8 cellular contexts compared by ENCODE assay signal in genomic region chr3:6799264-6799915, GRCh38.
DNase-seq lines count a peak whose midpoint lies in the region; TF ChIP-seq lines count a peak whose summit lies in the region.

No MANE protein-coding gene starts in this region.

- H3K36me3 Mint-ChIP-seq in activated CD4-positive, alpha-beta memory T cell treated with anti-CD3 and anti-CD28 coated beads for 36 hours = no peaks in the 10 kb centered on the region

- no peaks in the 10 kb centered on the region for H3K27me3 Mint-ChIP-seq in activated CD4-positive, alpha-beta memory T cell treated with anti-CD3 and anti-CD28 coated beads for 36 hours

- no peak overlapping the region for H3K4me3 Mint-ChIP-seq in activated CD4-positive, alpha-beta memory T cell treated with anti-CD3 and anti-CD28 coated beads for 36 hours

- DNase-seq in activated naive CD4-positive, alpha-beta T cell treated with Interleukin-2 at 50 U/mL for 16 hours = peak; percentile 4
- DNase-seq in activated naive CD4-positive, alpha-beta T cell (lab: John Stamatoyannopoulos, UW) = no peak
- DNase-seq in HAP-1 (ENCODE audit: low spot score in 2 of 2) (peak; percentile 28 to 74), Kasumi-1 (lab: John Stamatoyannopoulos, UW) (peak; percentile 41 to 72), hepatocyte (ENCODE audit: low spot score) (peak; percentile 72), NCI-H187 treated with DMSO at 0.1 percent for 48 hours (lab: John Stamatoyannopoulos, UW) (no peak)
- peak; percentile 44 for DNase-seq in activated CD4-positive, alpha-beta memory T cell treated with anti-CD3 and anti-CD28 coated beads for 36 hours
- DNase-seq in stimulated activated CD4-positive, alpha-beta T cell treated with anti-CD3 and anti-CD28 coated beads, Interleukin-4, amount 100 ng/mL, for 1 hour = peak; percentile 7

- no peaks in the 10 kb centered on the region for H3K9me3 ChIP-seq in HAP-1
- H3K9me3 ChIP-seq in hepatocyte (ENCODE audit: low read depth) = no peaks in the 10 kb centered on the region

- H3K79me2 ChIP-seq in hepatocyte = no peaks in the 10 kb centered on the region

- H3K27ac ChIP-seq in hepatocyte = no peak overlapping the region

- POLR2A ChIA-PET in activated CD4-positive, alpha-beta memory T cell treated with anti-CD3 and anti-CD28 coated beads for 36 hours (lab: Charles Lee) = no interaction called here

- H3K4me2 ChIP-seq in hepatocyte = no peak overlapping the region

- H2AFZ ChIP-seq in hepatocyte = no peak overlapping the region

- no peaks in the 10 kb centered on the region for H3K36me3 ChIP-seq in HAP-1 (replicated peaks)
- H3K36me3 ChIP-seq in hepatocyte (replicated peaks; ENCODE audit: insufficient read depth, low read depth) = no peaks in the 10 kb centered on the region

- H3K9me3 Mint-ChIP-seq in activated CD4-positive, alpha-beta memory T cell treated with anti-CD3 and anti-CD28 coated beads for 36 hours = peaks cover 2% of the 10 kb centered on the region

- in situ Hi-C loops in HAP-1 (cut with MboI; ENCODE audit: low sequenced_read_pairs) = no loop called here

- H3K27ac Mint-ChIP-seq in activated CD4-positive, alpha-beta memory T cell treated with anti-CD3 and anti-CD28 coated beads for 36 hours = no peak overlapping the region

- H3K4me1 ChIP-seq in HAP-1 = peaks cover 4% of the 10 kb centered on the region; the same call in 1 of the 2 replicates
- no peaks in the 10 kb centered on the region for H3K4me1 ChIP-seq in hepatocyte (ENCODE audit: insufficient read depth)

- intact Hi-C loops in activated CD4-positive, alpha-beta memory T cell treated with anti-CD3 and anti-CD28 coated beads for 36 hours (cut with micrococcal nuclease) = loop anchor here (2.0 kb wide), 2 partner anchors 1373 to 1493 kb away; no protein-coding TSS in a partner anchor

- CTCF ChIA-PET in activated CD4-positive, alpha-beta memory T cell treated with anti-CD3 and anti-CD28 coated beads for 36 hours (lab: Charles Lee) = no interaction called here

- no peaks in the 10 kb centered on the region for H4K20me1 ChIP-seq in hepatocyte (ENCODE audit: insufficient read depth, poor library complexity, severe bottlenecking)

- WGBS in hepatocyte (ENCODE audit: low lambda C conversion rate, missing lambda C conversion rate) = 59% methylated on average over 6 of the region's 6 CpGs

- H3K9me2 ChIP-seq in hepatocyte (replicated peaks; ENCODE audit: insufficient read depth) = no peaks in the 10 kb centered on the region

- H3K4me3 ChIP-seq in HAP-1 (no peak overlapping the region), hepatocyte (no peak overlapping the region)

- H3K4me1 Mint-ChIP-seq in activated CD4-positive, alpha-beta memory T cell treated with anti-CD3 and anti-CD28 coated beads for 36 hours (ENCODE audit: low read depth) = no peaks in the 10 kb centered on the region

- peak; percentile 67 for TF ChIP-seq CTCF in hepatocyte (IDR thresholded peaks at IDR 0.05; ENCODE audit: poor library complexity)

- H3K27me3 ChIP-seq in HAP-1 (ENCODE audit: low read depth) (no peaks in the 10 kb centered on the region), hepatocyte (no peaks in the 10 kb centered on the region)

Comparison
In these comparisons a context has a peak if more than half of its experiments do, and no peak if none do; other contexts are left out.
1. DNase-seq: peak in activated naive CD4-positive, alpha-beta T cell treated with Interleukin-2 at 50 U/mL for 16 hours (single experiment), HAP-1 (2 of 2), Kasumi-1 (2 of 2), activated CD4-positive, alpha-beta memory T cell treated with anti-CD3 and anti-CD28 coated beads for 36 hours (single experiment), hepatocyte (single experiment) and stimulated activated CD4-positive, alpha-beta T cell treated with anti-CD3 and anti-CD28 coated beads, Interleukin-4, amount 100 ng/mL, for 1 hour (single experiment); none in activated naive CD4-positive, alpha-beta T cell (0 of 4) and NCI-H187 treated with DMSO at 0.1 percent for 48 hours (single experiment).